12 cellular contexts compared by ENCODE assay signal in the genomic region with DNA sequence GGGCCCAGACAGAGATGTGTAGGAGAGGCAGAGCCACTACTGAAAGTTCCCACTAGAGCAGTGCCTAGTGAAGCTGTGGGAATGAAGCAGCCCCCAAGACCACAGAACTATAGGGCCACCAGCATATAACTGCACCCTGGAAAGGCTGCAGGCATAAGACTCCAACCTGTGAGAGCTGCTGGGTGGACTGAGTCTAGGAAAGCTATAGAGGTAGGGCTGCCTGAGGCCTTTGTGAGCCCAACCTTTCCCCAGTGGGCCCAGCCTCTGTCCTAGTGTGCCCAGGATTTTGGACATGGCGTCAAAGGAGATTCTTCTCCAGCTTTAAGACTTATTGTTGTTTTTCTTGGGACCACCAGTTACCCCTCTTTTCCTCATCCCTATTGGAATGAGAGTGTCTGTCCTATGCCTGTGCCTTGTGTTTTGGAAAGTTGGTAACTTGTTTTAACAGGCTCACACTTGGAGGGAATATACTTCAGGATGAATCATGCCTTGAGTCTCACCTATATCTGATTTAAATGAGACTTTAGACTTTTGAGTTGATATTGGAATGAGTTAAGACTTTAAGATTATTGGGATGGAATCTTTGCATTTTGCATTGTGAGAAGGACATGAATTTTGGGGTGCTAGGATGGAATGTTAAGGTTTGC.
"Had no signal": no experiment of that assay in that cellular context is flagged by ENCODE, and none has a peak within 500 bp of the region (broad histone marks: within the 10 kb centered on the region; RNA-seq: fewer than 3 reads in every experiment).

No MANE protein-coding gene starts in this region.

- H3K27ac ChIP-seq: esophagus muscularis mucosa, thyroid gland had no signal

- ATAC-seq: activated T-helper 17 cell treated with anti-CD3 and anti-CD28 coated beads, Interleukin-2, amount 50 U/mL, for 72 hours; naive thymus-derived CD4-positive, alpha-beta T cell had no signal

- H3K4me3 ChIP-seq: esophagus muscularis mucosa, lung, skin epidermis, thyroid gland had no signal

- DNase-seq: activated CD4-positive, alpha-beta T cell treated with anti-CD3 and anti-CD28 coated beads, Interleukin-2, amount 50 U/mL, for 1 hour; activated naive CD4-positive, alpha-beta T cell treated with anti-CD3 and anti-CD28 coated beads for 36 hours; activated T-cell treated with anti-CD3 and anti-CD28 coated beads for 4 hours; foreskin fibroblast; naive thymus-derived CD4-positive, alpha-beta T cell; retina; T-helper 2 cell; thyroid gland had no signal

- H3K27me3 ChIP-seq: esophagus muscularis mucosa, thyroid gland had no signal

- H3K9me3 ChIP-seq: esophagus muscularis mucosa, thyroid gland had no signal

- H3K36me3 ChIP-seq: esophagus muscularis mucosa, thyroid gland had no signal
